ENCODE assay signal across 8 cellular contexts in genomic region chr1:227947678-227948492, GRCh38. TPM values are rescaled to one million over a fixed set of nuclear protein-coding genes. Genes with fewer than 3 reads are reported as not detected.
A peak's percentile ranks its signal among the peaks of the same experiment; 100 is the strongest.
DNase-seq lines count a peak whose midpoint lies in the region; ATAC-seq and TF ChIP-seq lines count a peak whose summit lies in the region.

Gene WNT9A, minus strand, starts transcription at chr1:227947932. Its CDS starts 45 bp downstream, at chr1:227947887.

- CTCF ChIA-PET in AG04450 (lab: Charles Lee) = interaction anchor here (0.5 to 2.0 kb wide), 7 partner anchors 51 to 681 kb away, joined by 3 to 9 read pairs (median 3); no protein-coding TSS in a partner anchor

- intact Hi-C loops in adrenal gland (cut with DNase I) (loop anchor here (2.0 to 5.0 kb wide), 3 partner anchors 183 to 466 kb away; no protein-coding TSS in a partner anchor), heart right ventricle (cut with DNase I) (loop anchor here (2.0 to 10.0 kb wide), 10 partner anchors 61 to 467 kb away; partner anchors contain the start of gene ZNF678 (in 1 of the 10)), psoas muscle (cut with DNase I) (loop anchor here (2.0 to 5.0 kb wide), 4 partner anchors 185 to 467 kb away; no protein-coding TSS in a partner anchor)

- H3K27me3 ChIP-seq in AG04450 (ENCODE audit: control insufficient read depth, insufficient read depth, low read length) = peaks cover 8% of the 10 kb centered on the region
- H3K27me3 ChIP-seq in adrenal gland = no peaks in the 10 kb centered on the region
- H3K27me3 ChIP-seq in heart right ventricle = peaks cover 0 to 44% (median 0%) of the 10 kb centered on the region in 7 donors
- no peaks in the 10 kb centered on the region for H3K27me3 ChIP-seq in psoas muscle (ENCODE audit: insufficient read depth in 3 of 3, low read length in 2 of 3)

- ATAC-seq in heart right ventricle (peak in 6 of 8 donors; percentile 29 to 70 (median 50)), psoas muscle (peak; percentile 26 to 32 (median 30)), HG03025 (IDR thresholded peaks at IDR 0.05; ENCODE audit: low FRiP score, unreplicated experiment) (no peak)

- H3K27ac ChIP-seq in AG04450 (ENCODE audit: low read depth, low read length) = no peak within 1 kb of the TSS
- H3K27ac ChIP-seq in adrenal gland = peak within 1 kb of the TSS; percentile 33 to 77 (median 69)
- peak within 1 kb of the TSS in 8 of 10 donors; percentile 5 to 92 (median 90) for H3K27ac ChIP-seq in heart right ventricle
- peak within 1 kb of the TSS; percentile 89 for H3K27ac ChIP-seq in psoas muscle

- DNase-seq in AG04450 (ENCODE audit: low read depth, low spot score) = no peak
- DNase-seq in GM12864 (ENCODE audit: low read depth) = no peak
- DNase-seq in NCI-H146 treated with DMSO at 0.1 percent for 48 hours (lab: John Stamatoyannopoulos, UW; ENCODE audit: unreplicated experiment) = peak; percentile 65
- DNase-seq in adrenal gland = peak; percentile 23 to 53 (median 36)
- peak in 1 of 2 donors; percentile 53 for DNase-seq in heart right ventricle
- peak; percentile 73 to 74 for DNase-seq in psoas muscle
- no peak for DNase-seq in anterior cingulate cortex (lab: John Stamatoyannopoulos, UW)

- H3K36me3 ChIP-seq in adrenal gland (replicated peaks in 1 of 2) (no peaks in the 10 kb centered on the region), heart right ventricle (no peaks in the 10 kb centered on the region), psoas muscle (ENCODE audit: insufficient read depth in 1 of 2, low read depth in 1 of 2) (no peaks in the 10 kb centered on the region)

- no peak for TF ChIP-seq CTCF in AG04450 (IDR thresholded peaks at IDR 0.05; ENCODE audit: low read depth, low read length)
- no peak for TF ChIP-seq CTCF in GM12864 (IDR thresholded peaks at IDR 0.05; ENCODE audit: low read depth, low read length, missing control alignments)
- no peak for TF ChIP-seq CTCF in adrenal gland (IDR thresholded peaks at IDR 0.05)
- no peak for TF ChIP-seq CTCF in heart right ventricle (IDR thresholded peaks at IDR 0.05)
- TF ChIP-seq CTCF in psoas muscle (IDR thresholded peaks at IDR 0.05) = no peak

- no peaks in the 10 kb centered on the region; the same call in 1 of the 2 replicates for H3K9me3 ChIP-seq in AG04450 (ENCODE audit: control insufficient read depth, insufficient read depth, low read length)
- H3K9me3 ChIP-seq in adrenal gland (replicated peaks in 1 of 3) = no peaks in the 10 kb centered on the region
- no peaks in the 10 kb centered on the region for H3K9me3 ChIP-seq in heart right ventricle
- no peaks in the 10 kb centered on the region for H3K9me3 ChIP-seq in psoas muscle

- TF ChIP-seq POLR2A in adrenal gland (IDR thresholded peaks at IDR 0.05) = peak in 1 of 2 donors; percentile 34

- H3K4me1 ChIP-seq in adrenal gland (replicated peaks in 1 of 2) = peaks cover 24 to 28% of the 10 kb centered on the region in 2 donors
- H3K4me1 ChIP-seq in heart right ventricle = peaks cover 8 to 56% (median 35%) of the 10 kb centered on the region in 9 donors
- peaks cover 31% of the 10 kb centered on the region for H3K4me1 ChIP-seq in psoas muscle

- 0 to 9% (median 1%) methylated on average over 9 to 118 of the region's 119 CpGs for WGBS in adrenal gland, 4 donors
- 0 to 1% methylated on average over 72 to 119 of the region's 119 CpGs for WGBS in heart right ventricle, 2 donors
- 1% methylated on average over 48 to 119 of the region's 119 CpGs for WGBS in psoas muscle, 3 donors

- H3K4me3 ChIP-seq in AG04450 (ENCODE audit: low read depth, low read length) = peak within 1 kb of the TSS; percentile 62
- H3K4me3 ChIP-seq in GM12864 (ENCODE audit: low read depth, low read length) = peak within 1 kb of the TSS; percentile 6; the same call in 1 of the 2 replicates
- H3K4me3 ChIP-seq in adrenal gland = peak within 1 kb of the TSS in 2 of 4 donors; percentile 9 to 62
- H3K4me3 ChIP-seq in heart right ventricle = peak within 1 kb of the TSS; percentile 18 to 74 (median 60)
- peak within 1 kb of the TSS; percentile 80 for H3K4me3 ChIP-seq in psoas muscle

- POLR2A ChIA-PET in AG04450 (lab: Yijun Ruan, JAX) = interaction anchor here (1.0 kb wide), 2 partner anchors 154 to 160 kb away, joined by 3 read pairs; no protein-coding TSS in a partner anchor

RNA-seq across cellular contexts. Expression of gene WNT9A, which starts in this region (rescaled TPM):
- 0.74 and 0.91 TPM in 2 replicates for polyA plus RNA-seq in AG04450 (2011; rRNA removed)
- 0.64 and 1.0 TPM in 2 replicates for polyA minus RNA-seq in AG04450 (2011; rRNA and poly(A)+ RNA removed)
- total RNA-seq in adrenal gland = 1 to 10 TPM in 5 of 8 donors, under 1 TPM in 3; 0.42 to 2.9 (median 1.6) TPM
- polyA plus RNA-seq in adrenal gland = 1 to 10 TPM in 1 of 3 donors, under 1 TPM in 2; 0.18 to 1.1 (median 0.64) TPM
- 10 to 100 TPM in 5 of 10 donors, 1 to 10 TPM in 3, under 1 TPM in 2; 0.39 to 27.9 (median 8.6) TPM for total RNA-seq in heart right ventricle
- polyA plus RNA-seq in heart right ventricle = under 1 TPM; 0.39 to 0.80 TPM
- 10 to 100 TPM in 3 of 4 donors, 1 to 10 TPM in 1; 7.6 to 49.7 (median 23.1) TPM for total RNA-seq in psoas muscle
- polyA plus RNA-seq in psoas muscle = 10 to 100 TPM in 2 of 3 donors, 1 to 10 TPM in 1; 7.9 to 25.8 (median 18.1) TPM

Comparison
In these comparisons a context has a peak if more than half of its experiments do, and no peak if none do; other contexts are left out.
1. DNase-seq: peak in NCI-H146 treated with DMSO at 0.1 percent for 48 hours (single experiment), adrenal gland (7 of 7) and psoas muscle (2 of 2); none in AG04450 (single experiment), GM12864 (single experiment) and anterior cingulate cortex (0 of 58).